8 cellular contexts compared by ENCODE assay signal in genomic region chr6:100001915-100002388, GRCh38. TPM values are rescaled to one million over a fixed set of nuclear protein-coding genes. Genes with fewer than 3 reads are reported as not detected.
DNase-seq lines count a peak whose midpoint lies in the region; ATAC-seq and TF ChIP-seq lines count a peak whose summit lies in the region.

No MANE protein-coding gene starts in this region.

- TF ChIP-seq POLR2A in ovary (IDR thresholded peaks at IDR 0.05) = no peak

- no peak overlapping the region for H3K4me3 Mint-ChIP-seq in activated T-helper 1 cell treated with anti-CD3 and anti-CD28 coated beads, Interleukin-12 subunit alpha, Interleukin-12 subunit beta, Interleukin-2, Interleukin-4 antibody, amounts not matched to agents 30 ng/mL and 10 ng/mL and 1 ng/mL, durations not matched to agents 14 hours and 24 hours and 36 hours

- intact Hi-C loops in ovary (cut with DNase I) = no loop called here
- intact Hi-C loops in activated T-helper 1 cell treated with anti-CD3 and anti-CD28 coated beads, Interleukin-12 subunit alpha, Interleukin-12 subunit beta, Interleukin-2, Interleukin-4 antibody, amounts not matched to agents 30 ng/mL and 10 ng/mL and 1 ng/mL, durations not matched to agents 14 hours and 24 hours and 36 hours (cut with micrococcal nuclease) = loop anchor here (1.0 to 2.0 kb wide), 3 partner anchors 97 to 663 kb away; no protein-coding TSS in a partner anchor

- H3K4me1 ChIP-seq in foreskin keratinocyte (no peaks in the 10 kb centered on the region), ovary (ENCODE audit: insufficient read depth) (no peaks in the 10 kb centered on the region)

- no peaks in the 10 kb centered on the region for H3K9me3 Mint-ChIP-seq in activated T-helper 1 cell treated with anti-CD3 and anti-CD28 coated beads, Interleukin-12 subunit alpha, Interleukin-12 subunit beta, Interleukin-2, Interleukin-4 antibody, amounts not matched to agents 30 ng/mL and 10 ng/mL and 1 ng/mL, durations not matched to agents 14 hours and 24 hours and 36 hours

- H3K4me1 Mint-ChIP-seq in activated T-helper 1 cell treated with anti-CD3 and anti-CD28 coated beads, Interleukin-12 subunit alpha, Interleukin-12 subunit beta, Interleukin-2, Interleukin-4 antibody, amounts not matched to agents 30 ng/mL and 10 ng/mL and 1 ng/mL, durations not matched to agents 14 hours and 24 hours and 36 hours (ENCODE audit: low read depth) = no peaks in the 10 kb centered on the region

- peak; percentile 83 for TF ChIP-seq CTCF in foreskin keratinocyte (conservative IDR thresholded peaks at IDR 0.05)
- peak in 2 of 3 donors; percentile 14 to 15 for TF ChIP-seq CTCF in ovary (IDR thresholded peaks at IDR 0.05)

- no peaks in the 10 kb centered on the region for H3K36me3 ChIP-seq in ovary

- no peak overlapping the region for H3K4me3 ChIP-seq in ovary

- peaks cover 46% of the 10 kb centered on the region for H3K27me3 ChIP-seq in foreskin keratinocyte
- H3K27me3 ChIP-seq in ovary = no peaks in the 10 kb centered on the region

- H3K27ac ChIP-seq in foreskin keratinocyte (no peak overlapping the region), ovary (no peak overlapping the region)

- TF ChIP-seq EP300 in ovary (IDR thresholded peaks at IDR 0.05) = no peak

- no peak overlapping the region for H3K27ac Mint-ChIP-seq in activated T-helper 1 cell treated with anti-CD3 and anti-CD28 coated beads, Interleukin-12 subunit alpha, Interleukin-12 subunit beta, Interleukin-2, Interleukin-4 antibody, amounts not matched to agents 30 ng/mL and 10 ng/mL and 1 ng/mL, durations not matched to agents 14 hours and 24 hours and 36 hours

- H3K36me3 Mint-ChIP-seq in activated T-helper 1 cell treated with anti-CD3 and anti-CD28 coated beads, Interleukin-12 subunit alpha, Interleukin-12 subunit beta, Interleukin-2, Interleukin-4 antibody, amounts not matched to agents 30 ng/mL and 10 ng/mL and 1 ng/mL, durations not matched to agents 14 hours and 24 hours and 36 hours (ENCODE audit: low read depth) = no peaks in the 10 kb centered on the region

- ATAC-seq in GM21447 (IDR thresholded peaks at IDR 0.05; ENCODE audit: unreplicated experiment) (peak; percentile 93), foreskin keratinocyte (peak; percentile 92)

- WGBS in ovary, 3 donors = 1 to 2% (median 1%) methylated on average over 3 of the region's 3 CpGs

- DNase-seq in ELF-1 (ENCODE audit: low read depth, low spot score) (peak; percentile 42), HK-2 (ENCODE audit: unreplicated experiment) (peak; percentile 46), NCI-H774 (lab: John Stamatoyannopoulos, UW) (peak; percentile 82), activated T-cell treated with anti-CD3 and anti-CD28 coated beads for 24 hours (ENCODE audit: low read depth) (peak; percentile 19), foreskin keratinocyte (peak; percentile 14 to 41), ovary (peak in 3 of 5 donors; percentile 16 to 35 (median 20))
- DNase-seq in activated T-helper 1 cell treated with anti-CD3 and anti-CD28 coated beads, Interleukin-12 subunit alpha, Interleukin-12 subunit beta, Interleukin-2, Interleukin-4 antibody, amounts not matched to agents 30 ng/mL and 10 ng/mL and 1 ng/mL, durations not matched to agents 14 hours and 24 hours and 36 hours (ENCODE audit: low spot score) = no peak

- H3K9me3 ChIP-seq in ovary = no peaks in the 10 kb centered on the region

- peaks cover 13% of the 10 kb centered on the region for H3K27me3 Mint-ChIP-seq in activated T-helper 1 cell treated with anti-CD3 and anti-CD28 coated beads, Interleukin-12 subunit alpha, Interleukin-12 subunit beta, Interleukin-2, Interleukin-4 antibody, amounts not matched to agents 30 ng/mL and 10 ng/mL and 1 ng/mL, durations not matched to agents 14 hours and 24 hours and 36 hours (ENCODE audit: insufficient read depth)

RNA-seq across cellular contexts. Expression of gene MCHR2, which starts 7.9 kb away (rescaled TPM):
- not detected in 2 replicates for total RNA-seq in foreskin keratinocyte
- polyA plus RNA-seq in foreskin keratinocyte = not detected in 2 replicates
- total RNA-seq in ovary = not detected
- not detected for polyA plus RNA-seq in ovary
- total RNA-seq in activated T-helper 1 cell treated with anti-CD3 and anti-CD28 coated beads, Interleukin-12 subunit alpha, Interleukin-12 subunit beta, Interleukin-2, Interleukin-4 antibody, amounts not matched to agents 30 ng/mL and 10 ng/mL and 1 ng/mL, durations not matched to agents 14 hours and 24 hours and 36 hours = not detected in 2 replicates
